Comparison of ENCODE assay signal across 8 cellular contexts in genomic region chr14:103561381-103562134, GRCh38. TPM values are rescaled to one million over a fixed set of nuclear protein-coding genes. Genes with fewer than 3 reads are reported as not detected.
A peak's percentile ranks its signal among the peaks of the same experiment; 100 is the strongest.
DNase-seq lines count a peak whose midpoint lies in the region; ATAC-seq, FAIRE-seq and TF ChIP-seq lines count a peak whose summit lies in the region.

No MANE protein-coding gene starts in this region.

- H3K4me1 ChIP-seq in HUES64 (ENCODE audit: insufficient read depth, low read length) (peaks cover 5% of the 10 kb centered on the region; the same call in 1 of the 2 replicates), endodermal cell (ENCODE audit: control insufficient read depth, insufficient read depth, low read length) (no peaks in the 10 kb centered on the region), tibial nerve (peaks cover 4 to 85% (median 52%) of the 10 kb centered on the region in 4 donors)

- TF ChIP-seq EP300 in tibial nerve (IDR thresholded peaks at IDR 0.05) = no peak

- peak; percentile 25 for ATAC-seq in GM21390 (IDR thresholded peaks at IDR 0.05; ENCODE audit: unreplicated experiment)
- peak; percentile 15 to 31 for ATAC-seq in naive B cell (ENCODE audit: low read depth in 2 of 2)

- H3K4me1 Mint-ChIP-seq in endodermal cell = peaks cover 14% of the 10 kb centered on the region
- H3K4me1 Mint-ChIP-seq in naive B cell = peaks cover 26 to 71% (median 53%) of the 10 kb centered on the region in 3 donors

- H3K36me3 ChIP-seq in HUES64 (ENCODE audit: insufficient read depth, low read length) (peaks cover 29% of the 10 kb centered on the region), endodermal cell (ENCODE audit: control insufficient read depth, insufficient read depth, low read length) (peaks cover 36% of the 10 kb centered on the region), tibial nerve (peaks cover 0 to 17% (median 0%) of the 10 kb centered on the region in 3 donors)

- H3K36me3 Mint-ChIP-seq in endodermal cell (ENCODE audit: low read depth) (peaks cover 30% of the 10 kb centered on the region), naive B cell (peaks cover 4 to 8% of the 10 kb centered on the region in 2 donors)

- H3K4me3 ChIP-seq in HUES64 (ENCODE audit: low read length) (peak overlapping the region; percentile 99), endodermal cell (ENCODE audit: low read length) (peak overlapping the region; percentile 99), tibial nerve (peak overlapping the region; percentile 91 to 99 (median 98))

- H3K9ac ChIP-seq in HUES64 (ENCODE audit: low read depth, low read length) (peak overlapping the region; percentile 98), endodermal cell (ENCODE audit: extremely low read depth, low read length, poor library complexity, severe bottlenecking) (peak overlapping the region; percentile 90)

- peak; percentile 46 for DNase-seq in COR-L47 (lab: John Stamatoyannopoulos, UW)
- DNase-seq in UCSD-AML1 (lab: John Stamatoyannopoulos, UW; ENCODE audit: unreplicated experiment) = peak; percentile 76
- peak; percentile 78 for DNase-seq in endodermal cell
- DNase-seq in naive B cell = no peak
- DNase-seq in tibial nerve (ENCODE audit: low spot score in 2 of 2) = no peak
- no peak for DNase-seq in RCC 7860 (ENCODE audit: low spot score)

- TF ChIP-seq CTCF in endodermal cell (conservative IDR thresholded peaks at IDR 0.05) (no peak), tibial nerve (IDR thresholded peaks at IDR 0.05) (no peak)

- H3K27ac Mint-ChIP-seq in endodermal cell = peak overlapping the region; percentile 92
- peak overlapping the region; percentile 71 to 97 (median 90) for H3K27ac Mint-ChIP-seq in naive B cell

- no peak for FAIRE-seq in RCC 7860 (lab: Jason Lieb, UNC)

- H3K27ac ChIP-seq in HUES64 (ENCODE audit: low read depth, low read length) (peak overlapping the region; percentile 97), endodermal cell (ENCODE audit: low read depth, low read length) (peak overlapping the region; percentile 96), tibial nerve (peak overlapping the region; percentile 83 to 95 (median 92))

- 5% methylated on average over 33 of the region's 33 CpGs for WGBS in HUES64
- WGBS in endodermal cell (ENCODE audit: insufficient coverage in 1 of 2, insufficient read length in 1 of 2), 2 experiments = 4 to 7% methylated on average over 27 to 33 of the region's 33 CpGs
- WGBS in tibial nerve, 2 donors = 7 to 9% methylated on average over 31 of the region's 33 CpGs

- H3K27me3 Mint-ChIP-seq in endodermal cell (ENCODE audit: insufficient read depth) = no peaks in the 10 kb centered on the region
- H3K27me3 Mint-ChIP-seq in naive B cell = no peaks in the 10 kb centered on the region

- H3K9me3 Mint-ChIP-seq in endodermal cell (no peaks in the 10 kb centered on the region), naive B cell (no peaks in the 10 kb centered on the region)

- H3K27me3 ChIP-seq in HUES64 (ENCODE audit: insufficient read depth, low read length) = no peaks in the 10 kb centered on the region
- no peaks in the 10 kb centered on the region for H3K27me3 ChIP-seq in endodermal cell (ENCODE audit: control insufficient read depth, insufficient read depth, low read length, poor library complexity, severe bottlenecking)
- no peaks in the 10 kb centered on the region for H3K27me3 ChIP-seq in tibial nerve

- H3K4me3 Mint-ChIP-seq in endodermal cell = peak overlapping the region; percentile 81
- H3K4me3 Mint-ChIP-seq in naive B cell = peak overlapping the region; percentile 87 to 99 (median 96)

- H3K9me3 ChIP-seq in HUES64 (ENCODE audit: insufficient read depth, low read depth, low read length) (no peaks in the 10 kb centered on the region), endodermal cell (ENCODE audit: control insufficient read depth, low read length) (no peaks in the 10 kb centered on the region), tibial nerve (no peaks in the 10 kb centered on the region)

- TF ChIP-seq POLR2A in tibial nerve (IDR thresholded peaks at IDR 0.05) = no peak

RNA-seq across cellular contexts. Expression of gene BAG5, which starts 0.9 kb away (rescaled TPM):
- polyA plus RNA-seq in HUES64 (2013, experiment 1 of 2) = 20.5 TPM
- polyA plus RNA-seq in HUES64 (2013, experiment 2 of 2) = 21.2 TPM
- total RNA-seq in endodermal cell (10 to 100 TPM; 27.6 to 28.1 TPM), tibial nerve (10 to 100 TPM; 26.1 to 36.5 (median 31.7) TPM)
- polyA plus RNA-seq in endodermal cell (2013, experiment 1 of 2) = 20.2 TPM
- polyA plus RNA-seq in endodermal cell (2013, experiment 2 of 2) = 20.5 TPM
- polyA plus RNA-seq in naive B cell (ENCODE audit: low read depth in 6 of 6) = 10 to 100 TPM; 11.0 to 55.5 (median 41.9) TPM

RNA-seq across cellular contexts. Expression of gene COA8, which starts 1.2 kb away (rescaled TPM):
- polyA plus RNA-seq in HUES64 (2013, experiment 1 of 2) = 21.1 TPM
- 31.8 TPM for polyA plus RNA-seq in HUES64 (2013, experiment 2 of 2)
- 10 to 100 TPM; 30.1 to 39.8 TPM for total RNA-seq in endodermal cell
- polyA plus RNA-seq in endodermal cell (2013, experiment 1 of 2) = 34.9 TPM
- polyA plus RNA-seq in endodermal cell (2013, experiment 2 of 2) = 38.8 TPM
- 10 to 100 TPM; 47.5 to 70.7 (median 57.8) TPM for polyA plus RNA-seq in naive B cell (ENCODE audit: low read depth in 6 of 6)
- 10 to 100 TPM in 3 of 4 donors, 1 to 10 TPM in 1; 7.2 to 31.6 (median 12.3) TPM for total RNA-seq in tibial nerve

RNA-seq across cellular contexts. Expression of gene TRMT61A, which starts 32.6 kb away (rescaled TPM):
- 9.3 TPM for polyA plus RNA-seq in HUES64 (2013, experiment 1 of 2)
- 8.2 TPM for polyA plus RNA-seq in HUES64 (2013, experiment 2 of 2)
- 1 to 10 TPM; 7.4 to 7.9 TPM for total RNA-seq in endodermal cell
- 4.5 TPM for polyA plus RNA-seq in endodermal cell (2013, experiment 1 of 2)
- polyA plus RNA-seq in endodermal cell (2013, experiment 2 of 2) = 4.1 TPM
- 10 to 100 TPM in 1 of 6 donors, 1 to 10 TPM in 5; 6.2 to 13.9 (median 8.3) TPM for polyA plus RNA-seq in naive B cell (ENCODE audit: low read depth in 6 of 6)
- 10 to 100 TPM; 17.9 to 32.4 (median 22.4) TPM for total RNA-seq in tibial nerve

RNA-seq across cellular contexts. Expression of gene CKB, which starts 38.9 kb away (rescaled TPM):
- 324 TPM for polyA plus RNA-seq in HUES64 (2013, experiment 1 of 2)
- polyA plus RNA-seq in HUES64 (2013, experiment 2 of 2) = 386 TPM
- 100 to 1,000 TPM; 602 to 920 TPM for total RNA-seq in endodermal cell
- 1,216 TPM for polyA plus RNA-seq in endodermal cell (2013, experiment 1 of 2)
- 1,012 TPM for polyA plus RNA-seq in endodermal cell (2013, experiment 2 of 2)
- polyA plus RNA-seq in naive B cell (ENCODE audit: low read depth in 6 of 6) = under 1 TPM in 2 of 6 donors, not detected in 4; 0.80 to 1.00 TPM
- 100 to 1,000 TPM in 3 of 4 donors, 10 to 100 TPM in 1; 75.6 to 249 (median 141) TPM for total RNA-seq in tibial nerve

Comparison
In these comparisons a context has a peak if more than half of its experiments do, and no peak if none do; other contexts are left out.
1. DNase-seq: peak in COR-L47 (single experiment), UCSD-AML1 (single experiment) and endodermal cell (single experiment); none in naive B cell (single experiment), tibial nerve (0 of 2) and RCC 7860 (single experiment).
2. Peak in every context shown above with its lines, with median percentiles within 50 percentile points of each other: H3K27ac ChIP-seq and H3K4me3 ChIP-seq.